ENCODE assay signal across 21 cellular contexts in genomic region chr13:41098761-41099160, GRCh38. TPM values are rescaled to one million over a fixed set of nuclear protein-coding genes. Genes with fewer than 3 reads are reported as not detected.
DNase-seq lines count a peak whose midpoint lies in the region; ATAC-seq and TF ChIP-seq lines count a peak whose summit lies in the region.
"Had no signal": no experiment of that assay in that cellular context is flagged by ENCODE, and none has a peak within 500 bp of the region (broad histone marks: within the 10 kb centered on the region; RNA-seq: fewer than 3 reads in every experiment).

No MANE protein-coding gene starts in this region.

- H3K4me2 ChIP-seq in neuronal stem cell (ENCODE audit: insufficient read depth, low read length, poor library complexity, severe bottlenecking), result no peak overlapping the region
- H3K4me2 ChIP-seq: A549; BLaER1 treated with 17β-estradiol and CSF1 and Interleukin-3, amounts not matched to agents 10 nM and 100 nM had no signal

- H4K91ac ChIP-seq in neuronal stem cell (ENCODE audit: low read depth, low read length, poor library complexity), result no peak overlapping the region

- no peak overlapping the region for H3K14ac ChIP-seq in neuronal stem cell (ENCODE audit: low read length)

- peaks cover 7% of the 10 kb centered on the region for H3K4me1 ChIP-seq in iPS-18a (ENCODE audit: control insufficient read depth, low read depth, low read length)
- peaks cover 0 to 5% of the 10 kb centered on the region in 2 donors for H3K4me1 ChIP-seq in neuronal stem cell (ENCODE audit: control insufficient read depth in 2 of 2, insufficient read depth in 1 of 2, low read depth in 1 of 2, low read length in 2 of 2)
- H3K4me1 ChIP-seq: A549; BE2C; BLaER1 treated with 17β-estradiol and CSF1 and Interleukin-3, amounts not matched to agents 10 nM and 100 nM; HAP-1 had no signal

- H2BK5ac ChIP-seq in neuronal stem cell (ENCODE audit: low read length), result no peak overlapping the region

- no peak overlapping the region for H4K8ac ChIP-seq in neuronal stem cell (ENCODE audit: low read depth, low read length)

- H3K4me3 Mint-ChIP-seq in WTC11, result no peak overlapping the region
- H3K4me3 Mint-ChIP-seq in natural killer cell treated with Interleukin-12 subunit alpha and Interleukin-12 subunit beta and Interleukin-15 and Interleukin-18, amount 100 ng/mL, for 72 hours, result no peak overlapping the region
- no peak overlapping the region for H3K4me3 Mint-ChIP-seq in stimulated activated effector memory CD8-positive, alpha-beta T cell treated with anti-CD3 and anti-CD28 coated beads, Interleukin-12 subunit alpha, Interleukin-12 subunit beta, amount 100 ng/mL, for 72 hours
- H3K4me3 Mint-ChIP-seq: CD14-positive monocyte; CD4-positive, alpha-beta T cell; CD8-positive, alpha-beta memory T cell; HFFc6 had no signal

- peak overlapping the region; percentile 10 for H3K27ac ChIP-seq in iPS-18a (ENCODE audit: low read length)
- H3K27ac ChIP-seq in neuronal stem cell (replicated peaks; ENCODE audit: low read length), result no peak overlapping the region
- H3K27ac ChIP-seq: A549; BLaER1 treated with 17β-estradiol and CSF1 and Interleukin-3, amounts not matched to agents 10 nM and 100 nM; GM23248 had no signal

- no peak overlapping the region for H2BK15ac ChIP-seq in neuronal stem cell (ENCODE audit: low read length)

- H2AK5ac ChIP-seq in neuronal stem cell (ENCODE audit: low read depth, low read length), result no peak overlapping the region

- H3K4ac ChIP-seq in neuronal stem cell (ENCODE audit: low read length), result no peak overlapping the region

- ATAC-seq in WTC11, result peak; percentile 52
- no peak for ATAC-seq in natural killer cell treated with Interleukin-12 subunit alpha and Interleukin-12 subunit beta and Interleukin-15 and Interleukin-18, amount 100 ng/mL, for 72 hours
- no peak for ATAC-seq in stimulated activated effector memory CD8-positive, alpha-beta T cell treated with anti-CD3 and anti-CD28 coated beads, Interleukin-12 subunit alpha, Interleukin-12 subunit beta, amount 100 ng/mL, for 72 hours
- ATAC-seq: A549 had no signal

- no peak for TF ChIP-seq CTCF in WTC11 (IDR thresholded peaks at IDR 0.05)

- H3K36me3 ChIP-seq in iPS-18a (ENCODE audit: control insufficient read depth, low read depth, low read length), result no peaks in the 10 kb centered on the region
- H3K36me3 ChIP-seq in neuronal stem cell (replicated peaks in 1 of 2; ENCODE audit: control insufficient read depth in 2 of 2, insufficient read depth in 2 of 2, low read length in 2 of 2), result no peaks in the 10 kb centered on the region
- H3K36me3 ChIP-seq: BE2C; BLaER1 treated with 17β-estradiol and CSF1 and Interleukin-3, amounts not matched to agents 10 nM and 100 nM; HAP-1 had no signal

- WGBS in neuronal stem cell (ENCODE audit: extremely low coverage in 2 of 2, insufficient read length in 2 of 2, insufficient replicate concordance in 1 of 2), 2 donors, result no CpG with 5 or more reads among the region's 1 CpG

- H3K27ac Mint-ChIP-seq in WTC11, result no peak overlapping the region
- no peak overlapping the region for H3K27ac Mint-ChIP-seq in natural killer cell treated with Interleukin-12 subunit alpha and Interleukin-12 subunit beta and Interleukin-15 and Interleukin-18, amount 100 ng/mL, for 72 hours
- no peak overlapping the region for H3K27ac Mint-ChIP-seq in stimulated activated effector memory CD8-positive, alpha-beta T cell treated with anti-CD3 and anti-CD28 coated beads, Interleukin-12 subunit alpha, Interleukin-12 subunit beta, amount 100 ng/mL, for 72 hours
- H3K27ac Mint-ChIP-seq: CD14-positive monocyte; CD4-positive, alpha-beta T cell; CD8-positive, alpha-beta memory T cell; HFFc6 had no signal

- H3K23ac ChIP-seq in neuronal stem cell (ENCODE audit: low read depth, low read length, poor library complexity), result no peak overlapping the region

- H2BK120ac ChIP-seq in neuronal stem cell (ENCODE audit: low read depth, low read length), result no peak overlapping the region

- CTCF ChIA-PET in WTC11 (lab: Charles Lee), result interaction anchor here (0.7 kb wide), 1 partner anchor 80 kb away, joined by 3 read pairs; no protein-coding TSS in a partner anchor

- H2AFZ ChIP-seq in neuronal stem cell (ENCODE audit: low read length), result peak overlapping the region; percentile 49
- H2AFZ ChIP-seq: GM23248 had no signal

- no peaks in the 10 kb centered on the region for H3K36me3 Mint-ChIP-seq in WTC11
- H3K36me3 Mint-ChIP-seq in natural killer cell treated with Interleukin-12 subunit alpha and Interleukin-12 subunit beta and Interleukin-15 and Interleukin-18, amount 100 ng/mL, for 72 hours, result no peaks in the 10 kb centered on the region
- H3K36me3 Mint-ChIP-seq in stimulated activated effector memory CD8-positive, alpha-beta T cell treated with anti-CD3 and anti-CD28 coated beads, Interleukin-12 subunit alpha, Interleukin-12 subunit beta, amount 100 ng/mL, for 72 hours, result no peaks in the 10 kb centered on the region
- H3K36me3 Mint-ChIP-seq: CD14-positive monocyte; CD8-positive, alpha-beta memory T cell had no signal

- no peaks in the 10 kb centered on the region for H3K27me3 ChIP-seq in iPS-18a (ENCODE audit: control insufficient read depth, insufficient read depth, low read length)
- no peaks in the 10 kb centered on the region for H3K27me3 ChIP-seq in neuronal stem cell (ENCODE audit: control insufficient read depth in 3 of 3, insufficient read depth in 3 of 3, low read depth in 1 of 3, low read length in 3 of 3)
- H3K27me3 ChIP-seq: BE2C; BLaER1 treated with 17β-estradiol and CSF1 and Interleukin-3, amounts not matched to agents 10 nM and 100 nM had no signal

- H3K27me3 Mint-ChIP-seq in WTC11 (ENCODE audit: low read depth), result no peaks in the 10 kb centered on the region
- H3K27me3 Mint-ChIP-seq in natural killer cell treated with Interleukin-12 subunit alpha and Interleukin-12 subunit beta and Interleukin-15 and Interleukin-18, amount 100 ng/mL, for 72 hours, result peaks cover 3 to 9% of the 10 kb centered on the region in 2 donors
- H3K27me3 Mint-ChIP-seq: CD4-positive, alpha-beta T cell had no signal

- POLR2A ChIA-PET in WTC11 (lab: Charles Lee), result no interaction called here

- no peak overlapping the region for H2BK12ac ChIP-seq in neuronal stem cell (ENCODE audit: low read length)

- peaks cover 6% of the 10 kb centered on the region for H3K9me3 Mint-ChIP-seq in WTC11
- no peaks in the 10 kb centered on the region for H3K9me3 Mint-ChIP-seq in natural killer cell treated with Interleukin-12 subunit alpha and Interleukin-12 subunit beta and Interleukin-15 and Interleukin-18, amount 100 ng/mL, for 72 hours
- H3K9me3 Mint-ChIP-seq in stimulated activated effector memory CD8-positive, alpha-beta T cell treated with anti-CD3 and anti-CD28 coated beads, Interleukin-12 subunit alpha, Interleukin-12 subunit beta, amount 100 ng/mL, for 72 hours, result no peaks in the 10 kb centered on the region
- H3K9me3 Mint-ChIP-seq: CD4-positive, alpha-beta T cell; CD8-positive, alpha-beta memory T cell; HFFc6 had no signal

- H3K9me3 ChIP-seq in iPS-18a (ENCODE audit: control insufficient read depth, low read depth, low read length) (no peaks in the 10 kb centered on the region), neuronal stem cell (replicated peaks in 1 of 2; ENCODE audit: control insufficient read depth in 2 of 2, insufficient read depth in 1 of 2, low read depth in 1 of 2, low read length in 2 of 2) (no peaks in the 10 kb centered on the region)
- H3K9me3 ChIP-seq: A549, BE2C had no signal

- H3K79me1 ChIP-seq in neuronal stem cell (ENCODE audit: low read depth, low read length), result no peaks in the 10 kb centered on the region

- H3K9ac ChIP-seq in iPS-18a (ENCODE audit: low read length) (no peak overlapping the region), neuronal stem cell (ENCODE audit: low read depth, low read length, poor library complexity) (no peak overlapping the region)
- H3K9ac ChIP-seq: BLaER1 treated with 17β-estradiol and CSF1 and Interleukin-3, amounts not matched to agents 10 nM and 100 nM; GM23248 had no signal

- no peak overlapping the region for H3K4me3 ChIP-seq in iPS-18a (ENCODE audit: low read length)
- H3K4me3 ChIP-seq in neuronal stem cell (ENCODE audit: low read length in 2 of 2), result no peak overlapping the region
- H3K4me3 ChIP-seq: A549; BLaER1 treated with 17β-estradiol and CSF1 and Interleukin-3, amounts not matched to agents 10 nM and 100 nM; GM23248; HAP-1 had no signal

- H3K4me1 Mint-ChIP-seq in WTC11, result peaks cover 6% of the 10 kb centered on the region; the same call in 1 of the 2 replicates
- H3K4me1 Mint-ChIP-seq in natural killer cell treated with Interleukin-12 subunit alpha and Interleukin-12 subunit beta and Interleukin-15 and Interleukin-18, amount 100 ng/mL, for 72 hours (ENCODE audit: low read depth in 2 of 2), result no peaks in the 10 kb centered on the region
- H3K4me1 Mint-ChIP-seq in stimulated activated effector memory CD8-positive, alpha-beta T cell treated with anti-CD3 and anti-CD28 coated beads, Interleukin-12 subunit alpha, Interleukin-12 subunit beta, amount 100 ng/mL, for 72 hours, result no peaks in the 10 kb centered on the region
- H3K4me1 Mint-ChIP-seq: CD14-positive monocyte; CD8-positive, alpha-beta memory T cell had no signal

- DNase-seq in WTC11 (ENCODE audit: low spot score), result no peak
- DNase-seq in neuronal stem cell (ENCODE audit: low spot score), result no peak
- no peak for DNase-seq in DMS53 treated with DMSO at 0.1 percent for 48 hours (lab: John Stamatoyannopoulos, UW; ENCODE audit: unreplicated experiment)
- no peak for DNase-seq in natural killer cell treated with Interleukin-12 subunit alpha and Interleukin-12 subunit beta and Interleukin-15 and Interleukin-18, amount 100 ng/mL, for 72 hours (ENCODE audit: low spot score)
- DNase-seq in stimulated activated effector memory CD8-positive, alpha-beta T cell treated with anti-CD3 and anti-CD28 coated beads, Interleukin-12 subunit alpha, Interleukin-12 subunit beta, amount 100 ng/mL, for 72 hours (ENCODE audit: low spot score in 2 of 2), result no peak
- DNase-seq: 8988T; ACHN; AML-193; BE2C; CD4-positive, alpha-beta T cell; CD8-positive, alpha-beta memory T cell; DMS 273 treated with DMSO at 0.1 percent for 48 hours; DMS79 treated with DMSO at 0.1 percent for 48 hours; GF-D8; GM23248; HFFc6 had no signal

- H3K18ac ChIP-seq in neuronal stem cell (ENCODE audit: low read length), result no peak overlapping the region

RNA-seq across cellular contexts. Expression of gene KBTBD6, which starts 33.8 kb away (rescaled TPM):
- total RNA-seq in WTC11 (2021), result 9.2 to 10.3 TPM (median 10.2 TPM) in 3 replicates
- 7.2 TPM for polyA plus RNA-seq in neuronal stem cell (2013, experiment 1 of 2)
- polyA plus RNA-seq in neuronal stem cell (2013, experiment 2 of 2), result 6.9 TPM
- 1 to 10 TPM; 4.2 to 7.3 TPM for total RNA-seq in natural killer cell treated with Interleukin-12 subunit alpha and Interleukin-12 subunit beta and Interleukin-15 and Interleukin-18, amount 100 ng/mL, for 72 hours

RNA-seq across cellular contexts. Expression of gene WBP4, which starts 37.5 kb away (rescaled TPM):
- 9.6 to 10.5 TPM (median 10.2 TPM) in 3 replicates for total RNA-seq in WTC11 (2021)
- polyA plus RNA-seq in neuronal stem cell (2013, experiment 1 of 2), result 27.9 TPM
- 28.6 TPM for polyA plus RNA-seq in neuronal stem cell (2013, experiment 2 of 2)
- 10 to 100 TPM in 1 of 2 donors, 1 to 10 TPM in 1; 8.5 to 10.6 TPM for total RNA-seq in natural killer cell treated with Interleukin-12 subunit alpha and Interleukin-12 subunit beta and Interleukin-15 and Interleukin-18, amount 100 ng/mL, for 72 hours
